In genomic region chr7:144516729-144517128, GRCh38 we compare ENCODE assay signal across 15 cellular contexts.
DNase-seq lines count a peak whose midpoint lies in the region; ATAC-seq, FAIRE-seq and TF ChIP-seq lines count a peak whose summit lies in the region.
"Had no signal": no experiment of that assay in that cellular context is flagged by ENCODE, and none has a peak within 500 bp of the region (broad histone marks: within the 10 kb centered on the region; RNA-seq: fewer than 3 reads in every experiment).

No MANE protein-coding gene starts in this region.

- no peaks in the 10 kb centered on the region for H3K23me2 ChIP-seq in H9 (ENCODE audit: insufficient read length, low read depth, low read length, poor library complexity, severe bottlenecking)

- H3K36me3 ChIP-seq in kidney (ENCODE audit: control insufficient read depth in 1 of 2, insufficient read depth in 2 of 2, low read length in 2 of 2), result no peaks in the 10 kb centered on the region
- H3K36me3 ChIP-seq: HAP-1 had no signal

- no peaks in the 10 kb centered on the region for H4K20me1 ChIP-seq in H9 (ENCODE audit: control insufficient read depth, insufficient read depth, insufficient read length)

- intact Hi-C loops in kidney (cut with DNase I), result no loop called here

- peak in 2 of 3 experiments; percentile 26 to 73 for DNase-seq in NCI-H1417 (lab: John Stamatoyannopoulos, UW)
- DNase-seq in NCI-H1417 treated with DMSO at 0.1 percent for 48 hours (lab: John Stamatoyannopoulos, UW), result no peak
- DNase-seq in H9, result no peak
- DNase-seq in NCI-H2171 treated with DMSO at 0.1 percent for 48 hours (lab: John Stamatoyannopoulos, UW), result peak; percentile 63
- DNase-seq in effector memory CD8-positive, alpha-beta T cell, result no peak
- DNase-seq in kidney, result no peak
- DNase-seq in KG1 (lab: John Stamatoyannopoulos, UW), result no peak
- DNase-seq: Caco-2; CD8-positive, alpha-beta memory T cell; DND-41; GF-D8 had no signal

- no peak overlapping the region for H3K18ac ChIP-seq in H9 (ENCODE audit: insufficient read length, low read depth, low read length)

- H2BK120ac ChIP-seq in H9 (ENCODE audit: low read depth, low read length, poor library complexity, severe bottlenecking), result no peak overlapping the region

- no peak overlapping the region for H4K5ac ChIP-seq in H9 (ENCODE audit: insufficient read length, low read depth, low read length)

- no peak overlapping the region for H2BK12ac ChIP-seq in H9 (ENCODE audit: insufficient read length, low read depth, low read length)

- no peaks in the 10 kb centered on the region for H3K27me3 Mint-ChIP-seq in H9 (ENCODE audit: low read depth)
- no peaks in the 10 kb centered on the region for H3K27me3 Mint-ChIP-seq in effector memory CD8-positive, alpha-beta T cell
- H3K27me3 Mint-ChIP-seq: CD8-positive, alpha-beta memory T cell had no signal

- H3K4me3 ChIP-seq in kidney (ENCODE audit: low read length in 2 of 2), result no peak overlapping the region
- H3K4me3 ChIP-seq: HAP-1 had no signal

- TF ChIP-seq CTCF in H9 (conservative IDR thresholded peaks at IDR 0.05) (no peak), kidney (IDR thresholded peaks at IDR 0.05; ENCODE audit: borderline replicate concordance, extremely low read depth, insufficient read depth) (no peak)

- no peak overlapping the region for H3T11ph ChIP-seq in H9 (ENCODE audit: low read length)

- H2AFZ ChIP-seq in H9 (ENCODE audit: low read length), result no peak overlapping the region

- H3K56ac ChIP-seq in H9 (ENCODE audit: insufficient read length, low read depth, low read length), result no peak overlapping the region

- H3K27ac ChIP-seq in H9 (ENCODE audit: insufficient read length, low read depth, low read length) (no peak overlapping the region), kidney (ENCODE audit: low read depth in 2 of 2, low read length in 2 of 2) (no peak overlapping the region)
- H3K27ac ChIP-seq: 22Rv1 had no signal

- FAIRE-seq in kidney (lab: Jason Lieb, UNC), result no peak

- no peaks in the 10 kb centered on the region for H3K79me2 ChIP-seq in H9 (ENCODE audit: insufficient read depth, low read length)

- no peak overlapping the region for H3K23ac ChIP-seq in H9 (ENCODE audit: insufficient read length, low read depth, low read length)

- H3K4ac ChIP-seq in H9 (ENCODE audit: low read depth, low read length), result no peak overlapping the region

- H3K79me1 ChIP-seq in H9 (ENCODE audit: insufficient read depth, low read depth, low read length, poor library complexity, severe bottlenecking), result no peaks in the 10 kb centered on the region

- H3K9me3 ChIP-seq in H9 (ENCODE audit: control insufficient read depth, low read depth, low read length), result no peaks in the 10 kb centered on the region
- no peaks in the 10 kb centered on the region for H3K9me3 ChIP-seq in kidney (ENCODE audit: control insufficient read depth in 1 of 2, low read length in 2 of 2)
- H3K9me3 ChIP-seq: Caco-2, HAP-1 had no signal

- no peak overlapping the region for H3K4me2 ChIP-seq in H9 (ENCODE audit: insufficient read depth, insufficient read length, low read length)

- no peak overlapping the region for H2AK5ac ChIP-seq in H9 (ENCODE audit: insufficient read length, low read length)

- H3K9ac ChIP-seq in H9 (ENCODE audit: extremely low read depth, insufficient read length, low read length), result no peak overlapping the region
- no peak overlapping the region for H3K9ac ChIP-seq in kidney (ENCODE audit: low read length in 2 of 2)

- peaks cover 11 to 12% of the 10 kb centered on the region in 2 experiments for H3K4me1 Mint-ChIP-seq in H9
- peaks cover 6 to 8% of the 10 kb centered on the region in 2 donors for H3K4me1 Mint-ChIP-seq in effector memory CD8-positive, alpha-beta T cell (ENCODE audit: low read depth in 2 of 2)

- H4K91ac ChIP-seq in H9 (ENCODE audit: insufficient read length, low read depth, low read length), result no peak overlapping the region

- no peaks in the 10 kb centered on the region for H3K36me3 Mint-ChIP-seq in H9 (ENCODE audit: insufficient read depth in 1 of 3, low read depth in 3 of 3)
- H3K36me3 Mint-ChIP-seq in effector memory CD8-positive, alpha-beta T cell (ENCODE audit: insufficient read depth), result no peaks in the 10 kb centered on the region
- H3K36me3 Mint-ChIP-seq: CD14-positive monocyte had no signal

- no peaks in the 10 kb centered on the region for H3K9me3 Mint-ChIP-seq in H9
- H3K9me3 Mint-ChIP-seq in effector memory CD8-positive, alpha-beta T cell, result no peaks in the 10 kb centered on the region
- H3K9me3 Mint-ChIP-seq: CD14-positive monocyte; CD8-positive, alpha-beta memory T cell had no signal

- no peak overlapping the region for H2BK5ac ChIP-seq in H9 (ENCODE audit: insufficient read length, low read length)

- WGBS in H9 (ENCODE audit: extremely low coverage, insufficient read length, low lambda C conversion rate), result no CpG with 5 or more reads among the region's 3 CpGs

- H4K8ac ChIP-seq in H9 (replicated peaks; ENCODE audit: insufficient read length, low read depth, low read length), result no peak overlapping the region

- no peak overlapping the region for H2BK15ac ChIP-seq in H9 (ENCODE audit: low read depth, low read length)

- H3K4me3 Mint-ChIP-seq in H9, result no peak overlapping the region
- H3K4me3 Mint-ChIP-seq in effector memory CD8-positive, alpha-beta T cell, result no peak overlapping the region
- H3K4me3 Mint-ChIP-seq: CD14-positive monocyte; CD8-positive, alpha-beta memory T cell had no signal

- no peaks in the 10 kb centered on the region for H3K4me1 ChIP-seq in H9 (ENCODE audit: insufficient read depth, low read length)
- no peaks in the 10 kb centered on the region for H3K4me1 ChIP-seq in kidney (ENCODE audit: control insufficient read depth in 1 of 2, insufficient read depth in 1 of 2, low read depth in 1 of 2, low read length in 2 of 2)
- H3K4me1 ChIP-seq: Caco-2, HAP-1 had no signal

- peak overlapping the region; percentile 45 to 72 (median 53); a peak in 6 of 7 replicates for H3K27ac Mint-ChIP-seq in H9
- peak overlapping the region; percentile 10 to 68 for H3K27ac Mint-ChIP-seq in effector memory CD8-positive, alpha-beta T cell
- H3K27ac Mint-ChIP-seq: CD14-positive monocyte had no signal

- no peak for ATAC-seq in effector memory CD8-positive, alpha-beta T cell (replicated peaks)
- no peak for ATAC-seq in GM18498 (IDR thresholded peaks at IDR 0.05; ENCODE audit: unreplicated experiment)

- no peak overlapping the region for H3K14ac ChIP-seq in H9 (ENCODE audit: insufficient read depth, low read length)

- H3K27me3 ChIP-seq in H9 (ENCODE audit: insufficient read depth, low read length), result no peaks in the 10 kb centered on the region

- H2BK20ac ChIP-seq in H9 (ENCODE audit: low read depth, low read length, poor library complexity, severe bottlenecking), result no peak overlapping the region

Comparison
In these comparisons a context has a peak if more than half of its experiments do, and no peak if none do; other contexts are left out.
1. DNase-seq: peak in NCI-H1417 (2 of 3) and NCI-H2171 treated with DMSO at 0.1 percent for 48 hours (single experiment); none in NCI-H1417 treated with DMSO at 0.1 percent for 48 hours (single experiment), H9 (single experiment), effector memory CD8-positive, alpha-beta T cell (0 of 3), kidney (single experiment) and KG1 (single experiment).